Comparison of ENCODE assay signal across 7 cellular contexts in genomic region chr3:5006755-5007202, GRCh38. TPM values are rescaled to one million over a fixed set of nuclear protein-coding genes. Genes with fewer than 3 reads are reported as not detected.
A peak's percentile ranks its signal among the peaks of the same experiment; 100 is the strongest.
DNase-seq lines count a peak whose midpoint lies in the region; ATAC-seq and TF ChIP-seq lines count a peak whose summit lies in the region.

No MANE protein-coding gene starts in this region.

- H3K9me3 Mint-ChIP-seq in activated CD8-positive, alpha-beta T cell treated with anti-CD3 and anti-CD28 coated beads for 36 hours = no peaks in the 10 kb centered on the region
- H3K9me3 Mint-ChIP-seq in memory B cell (no peaks in the 10 kb centered on the region), mesothelial cell of epicardium (no peaks in the 10 kb centered on the region)

- peak overlapping the region; percentile 37 for H3K4me3 Mint-ChIP-seq in activated CD8-positive, alpha-beta T cell treated with anti-CD3 and anti-CD28 coated beads for 36 hours
- H3K4me3 Mint-ChIP-seq in memory B cell (peak overlapping the region; percentile 31), mesothelial cell of epicardium (no peak overlapping the region)

- intact Hi-C loops in activated CD8-positive, alpha-beta T cell treated with anti-CD3 and anti-CD28 coated beads for 36 hours (cut with micrococcal nuclease) = no loop called here

- CTCF ChIA-PET in activated CD8-positive, alpha-beta T cell treated with anti-CD3 and anti-CD28 coated beads for 36 hours (lab: Charles Lee) = interaction anchor here (1.3 to 3.1 kb wide), 2 partner anchors 12 to 295 kb away, joined by 4 to 11 read pairs; no protein-coding TSS in a partner anchor

- TF ChIP-seq CTCF in activated CD8-positive, alpha-beta T cell treated with anti-CD3 and anti-CD28 coated beads for 36 hours (IDR thresholded peaks at IDR 0.05) = no peak
- no peak for TF ChIP-seq CTCF in mesothelial cell of epicardium (IDR thresholded peaks at IDR 0.05; ENCODE audit: unreplicated experiment)

- no peaks in the 10 kb centered on the region for H3K36me3 Mint-ChIP-seq in activated CD8-positive, alpha-beta T cell treated with anti-CD3 and anti-CD28 coated beads for 36 hours (ENCODE audit: low read depth)
- H3K36me3 Mint-ChIP-seq in memory B cell (no peaks in the 10 kb centered on the region), mesothelial cell of epicardium (no peaks in the 10 kb centered on the region)

- peak; percentile 59 for ATAC-seq in GM19324 (IDR thresholded peaks at IDR 0.05; ENCODE audit: low FRiP score, unreplicated experiment)
- ATAC-seq in HG03097 (IDR thresholded peaks at IDR 0.05; ENCODE audit: low FRiP score, unreplicated experiment) = peak; percentile 68
- ATAC-seq in activated CD8-positive, alpha-beta T cell treated with anti-CD3 and anti-CD28 coated beads for 36 hours = peak; percentile 82
- ATAC-seq in memory B cell (ENCODE audit: low read depth) = peak; percentile 72

- POLR2A ChIA-PET in activated CD8-positive, alpha-beta T cell treated with anti-CD3 and anti-CD28 coated beads for 36 hours (lab: Charles Lee) = interaction anchor here (1.2 to 1.9 kb wide), 5 partner anchors 12 to 22 kb away, joined by 4 to 7 read pairs (median 5); no protein-coding TSS in a partner anchor

- peak; percentile 93 for DNase-seq in activated CD8-positive, alpha-beta T cell treated with anti-CD3 and anti-CD28 coated beads for 36 hours
- peak; percentile 63 to 84 for DNase-seq in memory B cell (ENCODE audit: low spot score in 2 of 2)
- DNase-seq in mesothelial cell of epicardium (ENCODE audit: low spot score in 2 of 2, unreplicated experiment in 2 of 2) = no peak
- DNase-seq in effector CD8-positive, alpha-beta T cell (lab: John Stamatoyannopoulos, UW) = no peak
- DNase-seq in DMS79 treated with DMSO at 0.1 percent for 48 hours (lab: John Stamatoyannopoulos, UW) = no peak

- H3K27me3 Mint-ChIP-seq in activated CD8-positive, alpha-beta T cell treated with anti-CD3 and anti-CD28 coated beads for 36 hours = peaks cover 1% of the 10 kb centered on the region
- H3K27me3 Mint-ChIP-seq in memory B cell (no peaks in the 10 kb centered on the region), mesothelial cell of epicardium (ENCODE audit: low read depth) (peaks cover 2% of the 10 kb centered on the region)

- H3K27ac Mint-ChIP-seq in activated CD8-positive, alpha-beta T cell treated with anti-CD3 and anti-CD28 coated beads for 36 hours = peak overlapping the region; percentile 96
- H3K27ac Mint-ChIP-seq in memory B cell (peak overlapping the region; percentile 98), mesothelial cell of epicardium (no peak overlapping the region)

- peaks cover 69% of the 10 kb centered on the region for H3K4me1 Mint-ChIP-seq in activated CD8-positive, alpha-beta T cell treated with anti-CD3 and anti-CD28 coated beads for 36 hours (ENCODE audit: low read depth)
- peaks cover 30% of the 10 kb centered on the region for H3K4me1 Mint-ChIP-seq in memory B cell
- H3K4me1 Mint-ChIP-seq in mesothelial cell of epicardium = peaks cover 14% of the 10 kb centered on the region

RNA-seq across cellular contexts. Expression of gene BHLHE40, which starts 27.5 kb away (rescaled TPM):
- 100 to 1,000 TPM; 456 to 470 TPM for total RNA-seq in activated CD8-positive, alpha-beta T cell treated with anti-CD3 and anti-CD28 coated beads for 36 hours
- total RNA-seq in mesothelial cell of epicardium = 31.9 to 37.6 TPM (median 35.4 TPM) in 3 replicates

Comparison
In these comparisons a context has a peak if more than half of its experiments do, and no peak if none do; other contexts are left out.
1. DNase-seq: peak in activated CD8-positive, alpha-beta T cell treated with anti-CD3 and anti-CD28 coated beads for 36 hours (single experiment) and memory B cell (2 of 2); none in mesothelial cell of epicardium (0 of 2), effector CD8-positive, alpha-beta T cell (single experiment) and DMS79 treated with DMSO at 0.1 percent for 48 hours (single experiment).
2. RNA of gene BHLHE40, which starts 27.5 kb away (total RNA-seq): 456 to 470 TPM in activated CD8-positive, alpha-beta T cell treated with anti-CD3 and anti-CD28 coated beads for 36 hours; 31.9 to 37.6 TPM in mesothelial cell of epicardium; every median in the first group is over 10 times any median in the second.
3. Peak in every context shown above with its lines, with median percentiles within 50 percentile points of each other: ATAC-seq.